ENCODE assay signal across 1 cellular context in the genomic region with DNA sequence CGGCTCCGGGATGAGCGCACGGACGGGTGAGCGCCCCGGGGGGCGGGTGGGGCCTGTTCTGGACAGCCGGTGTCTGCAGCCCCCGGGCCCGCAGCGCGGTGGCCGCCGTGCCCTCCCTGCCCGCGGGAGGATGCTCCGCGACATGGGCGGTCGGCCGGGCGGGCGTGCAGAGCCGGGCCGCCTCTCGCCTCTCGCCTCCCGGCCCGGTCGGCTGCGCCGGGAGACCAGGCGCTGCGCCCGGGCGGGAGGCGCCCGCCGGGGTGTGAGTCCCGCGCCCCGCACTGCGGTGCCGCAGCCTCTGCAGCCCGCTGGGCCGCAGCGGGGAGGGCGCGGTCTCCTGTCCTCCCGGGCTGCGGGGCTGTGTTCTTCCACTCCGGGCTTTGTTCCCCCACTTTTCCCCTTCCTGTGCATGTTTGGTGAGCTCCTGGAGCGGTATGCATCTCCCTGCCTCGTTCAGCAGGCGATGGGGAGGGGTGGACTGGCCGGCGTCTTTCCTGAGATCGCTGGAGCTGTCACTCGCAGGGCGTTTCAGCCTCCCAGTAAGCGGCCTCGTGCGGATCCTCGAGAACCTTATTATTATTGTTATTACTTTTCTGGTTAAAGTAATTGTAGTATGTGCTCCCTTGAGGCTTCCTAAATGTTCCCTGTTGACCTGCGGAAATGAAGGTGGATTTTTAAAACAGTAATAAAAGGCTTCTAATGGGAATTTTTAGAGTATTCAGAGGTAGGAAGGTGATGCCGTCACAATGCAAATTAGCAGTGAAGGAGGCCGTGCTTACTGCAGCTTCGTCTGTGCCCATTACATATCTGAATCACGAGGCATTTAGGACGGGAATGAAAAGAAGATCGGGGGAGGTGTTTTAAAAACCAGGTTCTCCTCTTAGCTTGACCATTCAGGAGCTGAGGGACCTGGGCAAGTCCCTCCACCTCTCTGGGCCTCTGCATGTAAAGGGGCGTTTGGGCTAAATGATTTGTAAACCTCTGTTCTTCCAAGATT.
A peak's percentile ranks its signal among the peaks of the same experiment; 100 is the strongest.
TF ChIP-seq lines count a peak whose summit lies in the region.

No MANE protein-coding gene starts in this region.

TF ChIP-seq in GM12878, 131 proteins besides CTCF, POLR2A, EP300 and RAD21 (continued from another document):
- TF ChIP-seq, protein P1, sequence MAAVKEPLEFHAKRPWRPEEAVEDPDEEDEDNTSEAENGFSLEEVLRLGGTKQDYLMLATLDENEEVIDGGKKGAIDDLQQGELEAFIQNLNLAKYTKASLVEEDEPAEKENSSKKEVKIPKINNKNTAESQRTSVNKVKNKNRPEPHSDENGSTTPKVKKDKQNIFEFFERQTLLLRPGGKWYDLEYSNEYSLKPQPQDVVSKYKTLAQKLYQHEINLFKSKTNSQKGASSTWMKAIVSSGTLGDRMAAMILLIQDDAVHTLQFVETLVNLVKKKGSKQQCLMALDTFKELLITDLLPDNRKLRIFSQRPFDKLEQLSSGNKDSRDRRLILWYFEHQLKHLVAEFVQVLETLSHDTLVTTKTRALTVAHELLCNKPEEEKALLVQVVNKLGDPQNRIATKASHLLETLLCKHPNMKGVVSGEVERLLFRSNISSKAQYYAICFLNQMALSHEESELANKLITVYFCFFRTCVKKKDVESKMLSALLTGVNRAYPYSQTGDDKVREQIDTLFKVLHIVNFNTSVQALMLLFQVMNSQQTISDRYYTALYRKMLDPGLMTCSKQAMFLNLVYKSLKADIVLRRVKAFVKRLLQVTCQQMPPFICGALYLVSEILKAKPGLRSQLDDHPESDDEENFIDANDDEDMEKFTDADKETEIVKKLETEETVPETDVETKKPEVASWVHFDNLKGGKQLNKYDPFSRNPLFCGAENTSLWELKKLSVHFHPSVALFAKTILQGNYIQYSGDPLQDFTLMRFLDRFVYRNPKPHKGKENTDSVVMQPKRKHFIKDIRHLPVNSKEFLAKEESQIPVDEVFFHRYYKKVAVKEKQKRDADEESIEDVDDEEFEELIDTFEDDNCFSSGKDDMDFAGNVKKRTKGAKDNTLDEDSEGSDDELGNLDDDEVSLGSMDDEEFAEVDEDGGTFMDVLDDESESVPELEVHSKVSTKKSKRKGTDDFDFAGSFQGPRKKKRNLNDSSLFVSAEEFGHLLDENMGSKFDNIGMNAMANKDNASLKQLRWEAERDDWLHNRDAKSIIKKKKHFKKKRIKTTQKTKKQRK (IDR thresholded peaks at IDR 0.05; ENCODE audit: low read depth, low read length): no peak
- TF ChIP-seq, protein P2, sequence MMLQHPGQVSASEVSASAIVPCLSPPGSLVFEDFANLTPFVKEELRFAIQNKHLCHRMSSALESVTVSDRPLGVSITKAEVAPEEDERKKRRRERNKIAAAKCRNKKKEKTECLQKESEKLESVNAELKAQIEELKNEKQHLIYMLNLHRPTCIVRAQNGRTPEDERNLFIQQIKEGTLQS (IDR thresholded peaks at IDR 0.05; ENCODE audit: borderline replicate concordance, extremely low read depth, low read depth, low read length): no peak
- TF ChIP-seq SUZ12 (IDR thresholded peaks at IDR 0.05; ENCODE audit: unreplicated experiment) (no peak), RELA (IDR thresholded peaks at IDR 0.05; ENCODE audit: borderline replicate concordance, partially characterized antibody) (no peak), IKZF1 (conservative IDR thresholded peaks at IDR 0.05) (0 out of 2 replicates have a peak, but pooled peaks have one; percentile 24), HDAC6 (IDR thresholded peaks at IDR 0.05; ENCODE audit: unreplicated experiment) (peak; percentile 29)
